ENCODE assay signal across 10 cellular contexts in genomic region chr6:42748241-42748898, GRCh38. TPM values are rescaled to one million over a fixed set of nuclear protein-coding genes. Genes with fewer than 3 reads are reported as not detected.
DNase-seq lines count a peak whose midpoint lies in the region; ATAC-seq and TF ChIP-seq lines count a peak whose summit lies in the region.
"Had no signal": no experiment of that assay in that cellular context is flagged by ENCODE, and none has a peak within 500 bp of the region (broad histone marks: within the 10 kb centered on the region; RNA-seq: fewer than 3 reads in every experiment).

No MANE protein-coding gene starts in this region.

- TF ChIP-seq CTCF in heart right ventricle (IDR thresholded peaks at IDR 0.05) (no peak), uterus (IDR thresholded peaks at IDR 0.05) (no peak)

- H3K4me3 Mint-ChIP-seq in activated T-helper 17 cell treated with anti-CD3 and anti-CD28 coated beads, Interleukin-2, amount 50 U/mL, for 72 hours, result peak overlapping the region; percentile 84

- H3K9me3 ChIP-seq in right cardiac atrium (ENCODE audit: control insufficient read depth, low read length) (no peaks in the 10 kb centered on the region), heart right ventricle (no peaks in the 10 kb centered on the region), uterus (no peaks in the 10 kb centered on the region)

- WGBS in right cardiac atrium, result 50% methylated on average over 7 of the region's 7 CpGs
- WGBS in heart right ventricle, 2 donors, result 62 to 64% methylated on average over 7 of the region's 7 CpGs

- H3K27ac Mint-ChIP-seq in activated T-helper 17 cell treated with anti-CD3 and anti-CD28 coated beads, Interleukin-2, amount 50 U/mL, for 72 hours, result peak overlapping the region; percentile 88

- H3K36me3 ChIP-seq in heart right ventricle, result peaks cover 0 to 6% (median 0%) of the 10 kb centered on the region in 9 donors
- H3K36me3 ChIP-seq in uterus, result no peaks in the 10 kb centered on the region

- H3K4me1 Mint-ChIP-seq in activated T-helper 17 cell treated with anti-CD3 and anti-CD28 coated beads, Interleukin-2, amount 50 U/mL, for 72 hours, result peaks cover 14% of the 10 kb centered on the region

- intact Hi-C loops in right cardiac atrium (cut with DNase I), result loop anchor here in 2 of 4 donors (5.0 kb wide), 1 partner anchor 34 kb away; the partner anchor contains the start of gene BICRAL (in 2 of the 2)
- intact Hi-C loops in heart right ventricle (cut with DNase I), result loop anchor here in 5 of 10 donors (5.0 kb wide), 3 partner anchors 34 to 144 kb away; partner anchors contain the start of genes BICRAL (in 3 of the 5) and RPL7L1 (in 3 of the 5)
- intact Hi-C loops in uterus (cut with DNase I; ENCODE audit: low total_unique reads), result loop anchor here (5.0 kb wide), 1 partner anchor 34 kb away; the partner anchor contains the start of gene BICRAL

- no peaks in the 10 kb centered on the region for H3K27me3 Mint-ChIP-seq in activated T-helper 17 cell treated with anti-CD3 and anti-CD28 coated beads, Interleukin-2, amount 50 U/mL, for 72 hours

- H3K27ac ChIP-seq in right cardiac atrium (ENCODE audit: low read length) (peak overlapping the region; percentile 13), heart right ventricle (peak overlapping the region in 3 of 10 donors; percentile 84 to 98 (median 96)), uterus (peak overlapping the region; percentile 98)

- H3K4me3 ChIP-seq in right cardiac atrium (ENCODE audit: low read length) (no peak overlapping the region), heart right ventricle (peak overlapping the region in 4 of 10 donors; percentile 68 to 99 (median 97)), uterus (peak overlapping the region in 1 of 2 donors; percentile 80)

- DNase-seq in right cardiac atrium, result no peak
- DNase-seq in heart right ventricle, result no peak
- peak; percentile 53 for DNase-seq in iris pigment epithelial cell (ENCODE audit: low read depth)
- DNase-seq in uterus, result no peak
- no peak for DNase-seq in SIG-M5 treated with dmso at 0.1 percent for 504 hours (lab: John Stamatoyannopoulos, UW; ENCODE audit: unreplicated experiment)
- DNase-seq in SW480 (ENCODE audit: low spot score), result no peak
- DNase-seq: DMS153, NCI-H526 had no signal

- peaks cover 18% of the 10 kb centered on the region for H3K36me3 Mint-ChIP-seq in activated T-helper 17 cell treated with anti-CD3 and anti-CD28 coated beads, Interleukin-2, amount 50 U/mL, for 72 hours (ENCODE audit: low read depth)

- ATAC-seq in right cardiac atrium, result no peak
- no peak for ATAC-seq in heart right ventricle
- no peak for ATAC-seq in activated T-helper 17 cell treated with anti-CD3 and anti-CD28 coated beads, Interleukin-2, amount 50 U/mL, for 72 hours (replicated peaks)
- ATAC-seq in GM18502 (IDR thresholded peaks at IDR 0.05; ENCODE audit: poor library complexity, unreplicated experiment), result no peak

- H3K4me1 ChIP-seq in right cardiac atrium (ENCODE audit: control insufficient read depth, insufficient read depth, low read length) (peaks cover 3% of the 10 kb centered on the region), heart right ventricle (peaks cover 5 to 37% (median 31%) of the 10 kb centered on the region in 9 donors), uterus (peaks cover 0 to 9% of the 10 kb centered on the region in 2 donors)

- H3K9me3 Mint-ChIP-seq in activated T-helper 17 cell treated with anti-CD3 and anti-CD28 coated beads, Interleukin-2, amount 50 U/mL, for 72 hours, result no peaks in the 10 kb centered on the region

- TF ChIP-seq POLR2A in uterus (IDR thresholded peaks at IDR 0.05), result no peak

- H3K27me3 ChIP-seq in right cardiac atrium (ENCODE audit: control insufficient read depth, insufficient read depth) (no peaks in the 10 kb centered on the region), heart right ventricle (no peaks in the 10 kb centered on the region), uterus (no peaks in the 10 kb centered on the region)

RNA-seq across cellular contexts. Expression of gene TBCC, which starts 2.5 kb away (rescaled TPM):
- total RNA-seq in right cardiac atrium, result 10 to 100 TPM; 13.9 to 15.3 (median 14.8) TPM
- polyA plus RNA-seq in right cardiac atrium, result 18.2 TPM
- total RNA-seq in heart right ventricle, result 10 to 100 TPM in 9 of 10 donors, 1 to 10 TPM in 1; 9.8 to 16.1 (median 13.3) TPM
- 10 to 100 TPM; 17.1 to 22.4 TPM for polyA plus RNA-seq in heart right ventricle
- 10 to 100 TPM; 16.6 to 17.7 TPM for total RNA-seq in activated T-helper 17 cell treated with anti-CD3 and anti-CD28 coated beads, Interleukin-2, amount 50 U/mL, for 72 hours
- total RNA-seq in uterus, result 10 to 100 TPM in 3 of 4 donors, 1 to 10 TPM in 1; 7.9 to 48.7 (median 14.6) TPM

RNA-seq across cellular contexts. Expression of gene PRPH2, which starts 26.0 kb away (rescaled TPM):
- 1 to 10 TPM; 1.2 to 2.5 (median 1.8) TPM for total RNA-seq in right cardiac atrium
- 0.45 TPM for polyA plus RNA-seq in right cardiac atrium
- 1 to 10 TPM in 5 of 10 donors, under 1 TPM in 5; 0.36 to 2.7 (median 1.0) TPM for total RNA-seq in heart right ventricle
- under 1 TPM; 0.51 TPM for polyA plus RNA-seq in heart right ventricle
- total RNA-seq in activated T-helper 17 cell treated with anti-CD3 and anti-CD28 coated beads, Interleukin-2, amount 50 U/mL, for 72 hours, result not detected
- total RNA-seq in uterus, result 1 to 10 TPM in 3 of 4 donors, not detected in 1; 2.0 to 7.0 (median 5.8) TPM

RNA-seq across cellular contexts. Expression of gene BICRAL, which starts 33.5 kb away (rescaled TPM):
- 10 to 100 TPM; 11.4 to 13.6 (median 13.1) TPM for total RNA-seq in right cardiac atrium
- polyA plus RNA-seq in right cardiac atrium, result 3.9 TPM
- 10 to 100 TPM; 10.7 to 15.7 (median 13.8) TPM for total RNA-seq in heart right ventricle
- 1 to 10 TPM; 2.7 to 3.5 TPM for polyA plus RNA-seq in heart right ventricle
- 10 to 100 TPM; 16.7 to 19.3 TPM for total RNA-seq in activated T-helper 17 cell treated with anti-CD3 and anti-CD28 coated beads, Interleukin-2, amount 50 U/mL, for 72 hours
- 10 to 100 TPM in 3 of 4 donors, 1 to 10 TPM in 1; 7.4 to 35.3 (median 18.2) TPM for total RNA-seq in uterus
